22 cellular contexts compared by ENCODE assay signal in the genomic region with DNA sequence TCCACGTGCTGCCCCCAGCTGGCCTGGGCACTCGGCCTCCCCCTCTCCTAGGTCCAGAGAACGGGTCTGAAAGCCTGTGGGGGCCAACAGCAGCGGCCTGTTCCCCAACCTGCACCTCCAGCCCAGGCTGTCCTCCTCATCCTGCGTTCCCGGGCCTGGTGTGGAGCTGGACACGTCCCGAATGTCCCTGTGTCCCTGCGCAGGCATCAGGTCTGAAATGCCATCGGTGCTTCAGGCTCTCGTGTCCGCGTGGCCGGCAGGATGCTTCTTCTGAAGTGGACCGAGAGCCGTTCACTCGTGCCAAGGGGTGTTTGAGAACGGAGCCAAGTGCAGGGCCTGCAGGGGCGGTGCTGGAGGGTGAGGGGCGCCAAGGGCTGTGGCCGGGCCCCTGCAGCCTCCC.
"Had no signal": no experiment of that assay in that cellular context is flagged by ENCODE, and none has a peak within 500 bp of the region (broad histone marks: within the 10 kb centered on the region; RNA-seq: fewer than 3 reads in every experiment).

No MANE protein-coding gene starts in this region.

- ATAC-seq: left ventricle myocardium superior; lower lobe of right lung; natural killer cell; stimulated activated naive CD8-positive, alpha-beta T cell treated with anti-CD3 and anti-CD28 coated beads, Interleukin-15, amount 100 ng/mL, for 72 hours; upper lobe of right lung had no signal

- H3K4me3 ChIP-seq: dorsolateral prefrontal cortex, lower lobe of right lung, right lobe of liver, suprapubic skin, transverse colon, upper lobe of right lung, uterus had no signal

- H3K27ac Mint-ChIP-seq: natural killer cell; progenitor cell of endocrine pancreas; stimulated activated naive CD8-positive, alpha-beta T cell treated with anti-CD3 and anti-CD28 coated beads, Interleukin-15, amount 100 ng/mL, for 72 hours had no signal

- H3K4me3 Mint-ChIP-seq: natural killer cell; stimulated activated naive CD8-positive, alpha-beta T cell treated with anti-CD3 and anti-CD28 coated beads, Interleukin-15, amount 100 ng/mL, for 72 hours had no signal

- H3K36me3 Mint-ChIP-seq: natural killer cell had no signal

- H3K9me3 Mint-ChIP-seq: natural killer cell; stimulated activated naive CD8-positive, alpha-beta T cell treated with anti-CD3 and anti-CD28 coated beads, Interleukin-15, amount 100 ng/mL, for 72 hours had no signal

- H3K27me3 ChIP-seq: right lobe of liver, uterus had no signal

- H3K27ac ChIP-seq: dorsolateral prefrontal cortex, lower lobe of right lung, parathyroid adenoma, right lobe of liver, suprapubic skin, transverse colon, upper lobe of right lung, uterus had no signal

- H3K4me1 ChIP-seq: parathyroid adenoma, right lobe of liver, uterus had no signal

- H3K79me2 ChIP-seq: parathyroid adenoma had no signal

- H3K9me3 ChIP-seq: lower lobe of right lung, right lobe of liver, suprapubic skin, transverse colon, upper lobe of right lung, uterus had no signal

- H2AFZ ChIP-seq: parathyroid adenoma had no signal

- H3K27me3 Mint-ChIP-seq: stimulated activated naive CD8-positive, alpha-beta T cell treated with anti-CD3 and anti-CD28 coated beads, Interleukin-15, amount 100 ng/mL, for 72 hours had no signal

- FAIRE-seq: frontal cortex, keratinocyte, small intestine had no signal

- DNase-seq: dorsolateral prefrontal cortex; effector CD4-positive, alpha-beta T cell; hypothalamus; left ventricle myocardium superior; lower lobe of right lung; natural killer cell; right lobe of liver; small intestine; stimulated activated CD4-positive, alpha-beta T cell treated with anti-CD3 and anti-CD28 coated beads, Interleukin-12 subunit alpha, Interleukin-12 subunit beta, amount 100 ng/mL, for 4 hours; stimulated activated CD4-positive, alpha-beta T cell treated with anti-CD3 and anti-CD28 coated beads, Interleukin-1b, Interleukin-23, amount 100 ng/mL, for 48 hours; stimulated activated CD4-positive, alpha-beta T cell treated with anti-CD3 and anti-CD28 coated beads, Interleukin-4, amount 100 ng/mL, for 1 hour; stimulated activated CD8-positive, alpha-beta memory T cell treated with anti-CD3 and anti-CD28 coated beads, Interleukin-4, amount 100 ng/mL, for 48 hours; stimulated activated naive CD4-positive, alpha-beta T cell; stimulated activated naive CD8-positive, alpha-beta T cell treated with anti-CD3 and anti-CD28 coated beads, Interleukin-15, amount 100 ng/mL, for 72 hours; transverse colon; upper lobe of right lung; uterus had no signal

- H3K36me3 ChIP-seq: lower lobe of right lung, right lobe of liver, suprapubic skin, transverse colon, upper lobe of right lung, uterus had no signal

- H3K9ac ChIP-seq: parathyroid adenoma had no signal
